ENCODE assay signal across 18 cellular contexts in genomic region chrX:47278684-47279083, GRCh38. TPM values are rescaled to one million over a fixed set of nuclear protein-coding genes. Genes with fewer than 3 reads are reported as not detected.
DNase-seq lines count a peak whose midpoint lies in the region; ATAC-seq and TF ChIP-seq lines count a peak whose summit lies in the region.
"Had no signal": no experiment of that assay in that cellular context is flagged by ENCODE, and none has a peak within 500 bp of the region (broad histone marks: within the 10 kb centered on the region; RNA-seq: fewer than 3 reads in every experiment).

No MANE protein-coding gene starts in this region.

- in situ Hi-C loops in brain microvascular endothelial cell (cut with HindIII; ENCODE audit: low pct_ligation_motif_present, low sequenced_read_pairs): no loop called here

- DNase-seq in AG04450 (ENCODE audit: low read depth, low spot score) (peak; percentile 44), HFF-Myc (ENCODE audit: extremely low read depth, low read depth) (peak; percentile 22), brain microvascular endothelial cell (peak; percentile 14), foreskin keratinocyte (peak; percentile 22 to 44), DMS79 treated with DMSO at 0.1 percent for 48 hours (lab: John Stamatoyannopoulos, UW) (no peak), Right ventricle myocardium inferior (ENCODE audit: missing footprints) (no peak)
- DNase-seq in effector CD4-positive, alpha-beta T cell: no peak
- DNase-seq: ACHN; activated CD4-positive, alpha-beta memory T cell treated with anti-CD3 and anti-CD28 coated beads, Interleukin-2, amount 10 ng/mL, durations not matched to agents 7 days and 5 days; activated CD4-positive, CD25-positive, alpha-beta regulatory T cell; activated naive CD4-positive, alpha-beta T cell treated with anti-CD3 and anti-CD28 coated beads for 36 hours; activated T-cell treated with anti-CD3 and anti-CD28 coated beads, Interleukin-2, amount 50 U/mL, for 24 hours; CD8-positive, alpha-beta memory T cell; DMS79; NCI-H774; testis had no signal

- no peak for TF ChIP-seq CTCF in AG04450 (IDR thresholded peaks at IDR 0.05; ENCODE audit: low read depth, low read length)
- TF ChIP-seq CTCF in HFF-Myc (IDR thresholded peaks at IDR 0.05; ENCODE audit: low read depth, low read length, missing control alignments): no peak
- TF ChIP-seq CTCF in brain microvascular endothelial cell (IDR thresholded peaks at IDR 0.05; ENCODE audit: low read depth, low read length, missing control alignments): no peak
- no peak for TF ChIP-seq CTCF in foreskin keratinocyte (conservative IDR thresholded peaks at IDR 0.05)

- H3K27me3 ChIP-seq in AG04450 (ENCODE audit: control insufficient read depth, insufficient read depth, low read length) (no peaks in the 10 kb centered on the region), brain microvascular endothelial cell (replicated peaks) (no peaks in the 10 kb centered on the region), foreskin keratinocyte (no peaks in the 10 kb centered on the region)
- H3K27me3 ChIP-seq: testis had no signal

- H3K9me3 ChIP-seq in AG04450 (ENCODE audit: control insufficient read depth, insufficient read depth, low read length): no peaks in the 10 kb centered on the region
- H3K9me3 ChIP-seq: testis had no signal

- CTCF ChIA-PET in AG04450 (lab: Charles Lee): no interaction called here

- ATAC-seq in foreskin keratinocyte (no peak), GM19395 (IDR thresholded peaks at IDR 0.05; ENCODE audit: unreplicated experiment) (no peak), Right ventricle myocardium inferior (no peak)

- POLR2A ChIA-PET in AG04450 (lab: Yijun Ruan, JAX): interaction anchor here (0.6 kb wide), 1 partner anchor 235 kb away, joined by 4 read pairs; no protein-coding TSS in a partner anchor

- H3K27ac ChIP-seq in AG04450 (ENCODE audit: low read depth, low read length) (peak overlapping the region; percentile 57), brain microvascular endothelial cell (no peak overlapping the region), foreskin keratinocyte (no peak overlapping the region)
- H3K27ac ChIP-seq: coronary artery, testis had no signal

- intact Hi-C loops in Right ventricle myocardium inferior (cut with DNase I): no loop called here

- H3K36me3 ChIP-seq in brain microvascular endothelial cell (replicated peaks): no peaks in the 10 kb centered on the region

- H3K4me1 ChIP-seq in foreskin keratinocyte: no peaks in the 10 kb centered on the region
- H3K4me1 ChIP-seq: testis had no signal

- H3K4me3 ChIP-seq in AG04450 (ENCODE audit: low read depth, low read length): no peak overlapping the region
- H3K4me3 ChIP-seq in HFF-Myc (replicated peaks; ENCODE audit: low read depth, low read length): no peak overlapping the region
- H3K4me3 ChIP-seq in brain microvascular endothelial cell (ENCODE audit: low read depth, low read length): no peak overlapping the region
- H3K4me3 ChIP-seq: coronary artery, testis had no signal

RNA-seq across cellular contexts. Expression of gene USP11, which starts 45.9 kb away (rescaled TPM):
- polyA plus RNA-seq in AG04450 (2011; rRNA removed) (31.5 and 41.3 TPM in 2 replicates), foreskin keratinocyte (10.5 and 12.0 TPM in 2 replicates)
- polyA minus RNA-seq in AG04450 (2011; rRNA and poly(A)+ RNA removed): 86.4 and 126 TPM in 2 replicates
- total RNA-seq in foreskin keratinocyte (14.1 and 15.6 TPM in 2 replicates), Right ventricle myocardium inferior (31.5 TPM)

Comparison
In these comparisons a context has a peak if more than half of its experiments do, and no peak if none do; other contexts are left out.
1. DNase-seq: peak in AG04450 (single experiment), HFF-Myc (single experiment), brain microvascular endothelial cell (single experiment) and foreskin keratinocyte (2 of 2); none in DMS79 treated with DMSO at 0.1 percent for 48 hours (single experiment), Right ventricle myocardium inferior (single experiment) and effector CD4-positive, alpha-beta T cell (single experiment).